In the genomic region with DNA sequence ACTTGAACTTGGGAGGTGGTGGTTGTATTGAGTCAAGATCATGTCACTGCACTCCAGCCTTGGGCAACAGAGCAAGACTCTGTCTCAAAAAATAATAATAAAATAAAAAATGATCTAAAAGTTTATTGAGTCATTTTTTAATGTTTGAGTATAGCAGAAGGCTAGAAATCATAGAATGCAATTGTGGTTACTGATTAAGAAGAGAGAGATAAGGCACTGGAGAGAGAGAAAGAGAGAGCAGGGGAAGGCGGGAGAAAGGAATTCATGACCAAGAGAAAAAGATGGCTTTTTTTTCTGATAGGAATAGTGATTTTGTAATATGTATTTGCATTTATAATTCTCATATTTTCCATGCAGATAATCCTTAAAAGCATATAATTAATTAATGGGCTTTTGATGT, we compare ENCODE assay signal across 28 cellular contexts.
DNase-seq lines count a peak whose midpoint lies in the region; ATAC-seq, FAIRE-seq and TF ChIP-seq lines count a peak whose summit lies in the region.
"Had no signal": no experiment of that assay in that cellular context is flagged by ENCODE, and none has a peak within 500 bp of the region (broad histone marks: within the 10 kb centered on the region; RNA-seq: fewer than 3 reads in every experiment).

No MANE protein-coding gene starts in this region.

- no peaks in the 10 kb centered on the region for H3K9me3 Mint-ChIP-seq in CD14-positive monocyte
- H3K9me3 Mint-ChIP-seq: neural crest cell had no signal

- peak overlapping the region in 1 of 7 donors; percentile 67 for H3K27ac Mint-ChIP-seq in CD14-positive monocyte
- H3K27ac Mint-ChIP-seq: activated CD8-positive, alpha-beta T cell treated with anti-CD3 and anti-CD28 coated beads for 36 hours; activated naive CD8-positive, alpha-beta T cell treated with anti-CD3 and anti-CD28 coated beads, Interleukin-2, amount 50 U/mL, for 24 hours had no signal

- intact Hi-C loops in left colon (cut with DNase I, micrococcal nuclease) (no loop called here), CD14-positive monocyte (cut with micrococcal nuclease) (loop anchor here in 1 of 2 donors (5.0 kb wide), 1 partner anchor 52 kb away; no protein-coding TSS in a partner anchor)

- H3K9ac ChIP-seq in Karpas-422 (ENCODE audit: low read length): peak overlapping the region; percentile 72

- H4K20me1 ChIP-seq in Karpas-422 (ENCODE audit: insufficient read depth, low read depth, low read length): no peaks in the 10 kb centered on the region

- H3K4me3 ChIP-seq in Karpas-422 (ENCODE audit: low read length) (peak overlapping the region; percentile 49), small intestine (ENCODE audit: low read depth in 1 of 2, low read length in 2 of 2) (no peak overlapping the region), SJCRH30 (no peak overlapping the region)
- H3K4me3 ChIP-seq: mucosa of descending colon had no signal

- no peak for ATAC-seq in left colon
- ATAC-seq: activated CD4-positive, CD25-positive, alpha-beta regulatory T cell treated with anti-CD3 and anti-CD28 coated beads, Interleukin-2, amount 50 U/mL, for 24 hours had no signal

- H3K27ac ChIP-seq in Karpas-422 (ENCODE audit: low read length) (peak overlapping the region; percentile 92), small intestine (ENCODE audit: low read depth in 1 of 2, low read length in 1 of 2) (no peak overlapping the region), SJCRH30 (no peak overlapping the region)

- H3K4me1 Mint-ChIP-seq in CD14-positive monocyte: peaks cover 45% of the 10 kb centered on the region

- DNase-seq in Karpas-422: no peak
- peak; percentile 91 for DNase-seq in amniotic epithelial cell (ENCODE audit: low read depth)
- DNase-seq in small intestine: peak; percentile 34
- no peak for DNase-seq in left colon
- DNase-seq in SJCRH30: no peak
- DNase-seq in CD14-positive monocyte (ENCODE audit: low spot score): no peak
- DNase-seq: activated gamma-delta T cell treated with Interleukin-2 at 50 U/mL for 16 hours; activated naive CD8-positive, alpha-beta T cell treated with anti-CD3 and anti-CD28 coated beads, Interleukin-2, amount 50 U/mL, for 24 hours; activated T-cell treated with anti-CD3 and anti-CD28 coated beads, Interleukin-2, amount 50 U/mL, for 1 hour; DMS53; effector CD4-positive, alpha-beta T cell; foreskin fibroblast; GF-D8; GOT3; hippocampal formation; KG1; mucosa of descending colon; NCI-H1694 treated with DMSO at 0.1 percent for 48 hours; RPMI8226; stimulated activated CD8-positive, alpha-beta memory T cell treated with anti-CD3 and anti-CD28 coated beads, Interleukin-4, amount 100 ng/mL, for 48 hours; T1000; trophoblast cell had no signal

- no peaks in the 10 kb centered on the region for H3K9me3 ChIP-seq in Karpas-422 (ENCODE audit: low read length)
- no peaks in the 10 kb centered on the region for H3K9me3 ChIP-seq in small intestine (ENCODE audit: control insufficient read depth, low read depth)
- no peaks in the 10 kb centered on the region for H3K9me3 ChIP-seq in SJCRH30 (replicated peaks)
- H3K9me3 ChIP-seq: mucosa of descending colon had no signal

- H2AFZ ChIP-seq in Karpas-422 (ENCODE audit: low read length): peak overlapping the region; percentile 31; the same call in 1 of the 2 replicates

- peaks cover 68% of the 10 kb centered on the region for H3K4me1 ChIP-seq in Karpas-422 (ENCODE audit: low read length)
- H3K4me1 ChIP-seq in small intestine (ENCODE audit: control insufficient read depth in 2 of 2, insufficient read depth in 1 of 2, low read depth in 1 of 2, low read length in 1 of 2): peaks cover 0 to 16% of the 10 kb centered on the region in 2 donors
- peaks cover 9% of the 10 kb centered on the region; the same call in 1 of the 2 replicates for H3K4me1 ChIP-seq in SJCRH30

- peaks cover 11 to 33% of the 10 kb centered on the region in 2 donors for H3K36me3 Mint-ChIP-seq in CD14-positive monocyte
- H3K36me3 Mint-ChIP-seq: brain had no signal

- no peaks in the 10 kb centered on the region for H3K36me3 ChIP-seq in Karpas-422 (ENCODE audit: insufficient read depth, low read length)
- no peaks in the 10 kb centered on the region for H3K36me3 ChIP-seq in small intestine (ENCODE audit: control insufficient read depth in 2 of 2, insufficient read depth in 2 of 2, low read length in 2 of 2)
- no peaks in the 10 kb centered on the region for H3K36me3 ChIP-seq in SJCRH30

- H3K4me3 Mint-ChIP-seq in CD14-positive monocyte: no peak overlapping the region
- H3K4me3 Mint-ChIP-seq: activated CD8-positive, alpha-beta T cell treated with anti-CD3 and anti-CD28 coated beads for 36 hours; activated naive CD8-positive, alpha-beta T cell treated with anti-CD3 and anti-CD28 coated beads, Interleukin-2, amount 50 U/mL, for 24 hours; brain; neural crest cell had no signal

- 14 to 71% (median 24%) methylated on average over 1 of the region's 1 CpG for WGBS in small intestine, 3 donors

- H3K79me2 ChIP-seq in Karpas-422 (ENCODE audit: low read length): no peaks in the 10 kb centered on the region

- no peaks in the 10 kb centered on the region for H3K27me3 Mint-ChIP-seq in CD14-positive monocyte (ENCODE audit: low read depth in 3 of 3)
- H3K27me3 Mint-ChIP-seq: brain had no signal

- FAIRE-seq in islet of Langerhans (lab: Jason Lieb, UNC) (peak; percentile 38), small intestine (lab: Jason Lieb, UNC) (no peak)
- FAIRE-seq: HTR-8/SVneo had no signal

- H3K4me2 ChIP-seq in Karpas-422 (ENCODE audit: low read depth, low read length, poor library complexity, severe bottlenecking): peak overlapping the region; percentile 76

- TF ChIP-seq CTCF in CD14-positive monocyte (IDR thresholded peaks at IDR 0.05): no peak

- H3K27me3 ChIP-seq in Karpas-422 (ENCODE audit: low read length) (no peaks in the 10 kb centered on the region), small intestine (ENCODE audit: control insufficient read depth in 2 of 2, insufficient read depth in 2 of 2, low read length in 2 of 2) (no peaks in the 10 kb centered on the region), SJCRH30 (no peaks in the 10 kb centered on the region)

- no peaks in the 10 kb centered on the region for H3K9me2 ChIP-seq in Karpas-422 (replicated peaks; ENCODE audit: insufficient read depth, low read length)

Comparison
In these comparisons a context has a peak if more than half of its experiments do, and no peak if none do; other contexts are left out.
1. DNase-seq: peak in amniotic epithelial cell (single experiment) and small intestine (single experiment); none in Karpas-422 (single experiment), left colon (0 of 2), SJCRH30 (0 of 2) and CD14-positive monocyte (single experiment).